Comparison of ENCODE assay signal across 9 cellular contexts in genomic region chr17:29240477-29240876, GRCh38. TPM values are rescaled to one million over a fixed set of nuclear protein-coding genes. Genes with fewer than 3 reads are reported as not detected.
DNase-seq lines count a peak whose midpoint lies in the region; ATAC-seq, FAIRE-seq and TF ChIP-seq lines count a peak whose summit lies in the region.
"Had no signal": no experiment of that assay in that cellular context is flagged by ENCODE, and none has a peak within 500 bp of the region (broad histone marks: within the 10 kb centered on the region; RNA-seq: fewer than 3 reads in every experiment).

No MANE protein-coding gene starts in this region.

- no peak overlapping the region for H3K27ac Mint-ChIP-seq in T-helper 2 cell treated with Interferon-gamma antibody and Interleukin-4, amounts not matched to agents 5 μg/mL and 100 μg/mL, for 36 hours

- no peak overlapping the region for H4K91ac ChIP-seq in mesenchymal stem cell (ENCODE audit: low read length)

- H4K8ac ChIP-seq in mesenchymal stem cell (ENCODE audit: low read length) = no peak overlapping the region

- no peak overlapping the region for H2BK12ac ChIP-seq in mesenchymal stem cell (ENCODE audit: low read length in 2 of 2)

- no peak overlapping the region for H2BK120ac ChIP-seq in mesenchymal stem cell (ENCODE audit: low read depth, low read length)

- H2AFZ ChIP-seq in mesenchymal stem cell (ENCODE audit: low read depth, low read length) = no peak overlapping the region

- H3K9ac ChIP-seq in HUES48 (ENCODE audit: low read depth, low read length) (peak overlapping the region; percentile 57; the same call in 1 of the 2 replicates), mesenchymal stem cell (ENCODE audit: low read length) (peak overlapping the region; percentile 56)

- no peaks in the 10 kb centered on the region for H3K9me3 Mint-ChIP-seq in T-helper 2 cell treated with Interferon-gamma antibody and Interleukin-4, amounts not matched to agents 5 μg/mL and 100 μg/mL, for 36 hours

- H3K27ac ChIP-seq in A549 (peak overlapping the region; percentile 93), HUES48 (ENCODE audit: low read depth, low read length) (peak overlapping the region; percentile 100), brain microvascular endothelial cell (peak overlapping the region; percentile 47), mesenchymal stem cell (ENCODE audit: low read length, poor library complexity, severe bottlenecking) (peak overlapping the region; percentile 99)

- peak overlapping the region in 1 of 2 experiments; percentile 71 for H3K18ac ChIP-seq in mesenchymal stem cell (ENCODE audit: low read depth in 1 of 2, low read length in 2 of 2)

- H3K36me3 ChIP-seq in HUES48 (ENCODE audit: control insufficient read depth, insufficient read depth, low read length) = no peaks in the 10 kb centered on the region
- no peaks in the 10 kb centered on the region for H3K36me3 ChIP-seq in brain microvascular endothelial cell (replicated peaks)
- no peaks in the 10 kb centered on the region for H3K36me3 ChIP-seq in mesenchymal stem cell (ENCODE audit: control insufficient read depth in 1 of 2, insufficient read depth in 2 of 2, low read depth in 1 of 2, low read length in 2 of 2)

- no peaks in the 10 kb centered on the region for H3K27me3 Mint-ChIP-seq in T-helper 2 cell treated with Interferon-gamma antibody and Interleukin-4, amounts not matched to agents 5 μg/mL and 100 μg/mL, for 36 hours (ENCODE audit: low read depth)

- no peaks in the 10 kb centered on the region for H3K27me3 ChIP-seq in HUES48 (ENCODE audit: control insufficient read depth, insufficient read depth, low read length)
- no peaks in the 10 kb centered on the region for H3K27me3 ChIP-seq in brain microvascular endothelial cell (replicated peaks)
- H3K27me3 ChIP-seq in mesenchymal stem cell (ENCODE audit: control insufficient read depth in 1 of 2, insufficient read depth in 1 of 2, low read length in 2 of 2) = no peaks in the 10 kb centered on the region

- peaks cover 49% of the 10 kb centered on the region for H3K4me1 ChIP-seq in A549
- H3K4me1 ChIP-seq in HUES48 (ENCODE audit: control insufficient read depth, insufficient read depth, low read length) = peaks cover 17% of the 10 kb centered on the region
- peaks cover 16% of the 10 kb centered on the region for H3K4me1 ChIP-seq in mesenchymal stem cell (ENCODE audit: control insufficient read depth, insufficient read depth, low read depth, low read length)

- WGBS in A549 (ENCODE audit: missing lambda C conversion rate) = 37% methylated on average over 2 of the region's 2 CpGs
- WGBS in mesenchymal stem cell = no CpG with 5 or more reads among the region's 2 CpGs

- peak overlapping the region; percentile 71 for H2AK5ac ChIP-seq in mesenchymal stem cell (ENCODE audit: low read length, severe bottlenecking)

- DNase-seq in A549 (ENCODE audit: low read depth in 1 of 2, low spot score in 1 of 2) (peak in 1 of 2 experiments; percentile 34), brain microvascular endothelial cell (no peak), mesenchymal stem cell (no peak), hippocampal formation (lab: John Stamatoyannopoulos, UW) (no peak)
- DNase-seq in T-helper 2 cell treated with Interferon-gamma antibody and Interleukin-4, amounts not matched to agents 5 μg/mL and 100 μg/mL, for 36 hours (ENCODE audit: low spot score) = no peak

- no peak for TF ChIP-seq RAD21 in A549 (conservative IDR thresholded peaks at IDR 0.05 in 1 of 2, IDR thresholded peaks at IDR 0.05 in 1 of 2)

- peaks cover 7% of the 10 kb centered on the region for H3K4me1 Mint-ChIP-seq in T-helper 2 cell treated with Interferon-gamma antibody and Interleukin-4, amounts not matched to agents 5 μg/mL and 100 μg/mL, for 36 hours (ENCODE audit: low read depth)

- H3K9me3 ChIP-seq in A549 = no peaks in the 10 kb centered on the region
- H3K9me3 ChIP-seq in HUES48 (ENCODE audit: control insufficient read depth, insufficient read depth, low read length) = no peaks in the 10 kb centered on the region
- H3K9me3 ChIP-seq in mesenchymal stem cell (ENCODE audit: control insufficient read depth, low read length) = no peaks in the 10 kb centered on the region

- CTCF ChIA-PET in A549 (lab: Yijun Ruan, JAX) = interaction anchor here (0.7 to 7.8 kb wide), 20 partner anchors 10 to 129 kb away, joined by 3 to 99 read pairs (median 6); partner anchors contain the start of gene MYO18A

- POLR2A ChIA-PET in A549 (lab: Yijun Ruan, JAX) = interaction anchor here (0.8 to 2.1 kb wide), 13 partner anchors 8 to 289 kb away, joined by 3 to 17 read pairs (median 4); partner anchors contain the start of genes MYO18A, NUFIP2 and PHF12

- no peak overlapping the region for H2BK15ac ChIP-seq in mesenchymal stem cell (ENCODE audit: low read depth, poor library complexity, severe bottlenecking)

- no peak overlapping the region for H2BK5ac ChIP-seq in mesenchymal stem cell (ENCODE audit: low read depth, low read length, poor library complexity, severe bottlenecking)

- H3K4me3 ChIP-seq in A549 = no peak overlapping the region
- H3K4me3 ChIP-seq in HUES48 (ENCODE audit: low read depth, low read length) = peak overlapping the region; percentile 23; the same call in 1 of the 2 replicates
- no peak overlapping the region for H3K4me3 ChIP-seq in brain microvascular endothelial cell (ENCODE audit: low read depth, low read length)
- H3K4me3 ChIP-seq in mesenchymal stem cell (ENCODE audit: insufficient read depth in 1 of 2, low read depth in 1 of 2, low read length in 2 of 2) = peak overlapping the region in 1 of 2 experiments; percentile 3
- H3K4me3 ChIP-seq: skin epidermis had no signal

- no peak overlapping the region for H3K4me3 Mint-ChIP-seq in T-helper 2 cell treated with Interferon-gamma antibody and Interleukin-4, amounts not matched to agents 5 μg/mL and 100 μg/mL, for 36 hours

- in situ Hi-C loops in brain microvascular endothelial cell (cut with HindIII; ENCODE audit: low pct_ligation_motif_present, low sequenced_read_pairs) = no loop called here

- H3K4me2 ChIP-seq in A549 (peak overlapping the region; percentile 74), mesenchymal stem cell (ENCODE audit: low read length, poor library complexity, severe bottlenecking) (no peak overlapping the region)

- FAIRE-seq in A549 (lab: Jason Lieb, UNC) = no peak

- H3K79me1 ChIP-seq in mesenchymal stem cell (replicated peaks; ENCODE audit: low read length, poor library complexity, severe bottlenecking) = no peaks in the 10 kb centered on the region

- peak overlapping the region in 1 of 2 experiments; percentile 89 for H3K4ac ChIP-seq in mesenchymal stem cell (ENCODE audit: low read depth in 1 of 2, low read length in 2 of 2)

- no peaks in the 10 kb centered on the region for H3K36me3 Mint-ChIP-seq in T-helper 2 cell treated with Interferon-gamma antibody and Interleukin-4, amounts not matched to agents 5 μg/mL and 100 μg/mL, for 36 hours (ENCODE audit: low read depth)

- no peak for TF ChIP-seq POLR2A in A549 (IDR thresholded peaks at IDR 0.05; ENCODE audit: low read length)

- ATAC-seq in A549 (peak; percentile 51 to 58; a peak in 5 of 6 replicates), GM18870 (IDR thresholded peaks at IDR 0.05; ENCODE audit: unreplicated experiment) (no peak), GM19395 (IDR thresholded peaks at IDR 0.05; ENCODE audit: unreplicated experiment) (no peak)

- no peak overlapping the region for H3K14ac ChIP-seq in mesenchymal stem cell (ENCODE audit: low read length in 2 of 2)

- TF ChIP-seq EP300 in A549 (IDR thresholded peaks at IDR 0.05) = no peak

- TF ChIP-seq CTCF in A549 (IDR thresholded peaks at IDR 0.05) (no peak), brain microvascular endothelial cell (IDR thresholded peaks at IDR 0.05; ENCODE audit: low read depth, low read length, missing control alignments) (no peak)

- no peak overlapping the region for H3K23ac ChIP-seq in mesenchymal stem cell (ENCODE audit: low read length in 2 of 2)

TF ChIP-seq in A549, 52 proteins besides CTCF, POLR2A, EP300 and RAD21 (continues in another document):
- TF ChIP-seq FOXS1 (CRISPR knock-in tag; IDR thresholded peaks at IDR 0.05) = no peak
- TF ChIP-seq RFX5 (IDR thresholded peaks at IDR 0.05) = peak; percentile 81; the same call in 1 of the 2 replicates
- TF ChIP-seq HES2 (IDR thresholded peaks at IDR 0.05) = no peak

RNA-seq across cellular contexts. Expression of gene CRYBA1, which starts 6.2 kb away (rescaled TPM):
- 0.10 TPM in 1 of 2 replicates, not detected in the other for polyA plus RNA-seq in A549 (2011; rRNA removed)
- polyA plus RNA-seq in A549 (2012; cell fraction: cytosol; rRNA removed) = not detected in 2 replicates
- not detected in 2 replicates for polyA plus RNA-seq in A549 (2012; cell fraction: nucleus; rRNA removed)
- 0.12 TPM in 1 of 3 replicates, not detected in the others for polyA plus RNA-seq in A549 (2017; fragmentation: RNase III; extraction: RNeasy Plus Mini Kit Qiagen cat#74134 plus additional on column Dnase treatment)
- polyA minus RNA-seq in A549 (2011; rRNA and poly(A)+ RNA removed) = not detected in 2 replicates
- not detected for polyA plus RNA-seq in mesenchymal stem cell (2013, experiment 1 of 2)
- polyA plus RNA-seq in mesenchymal stem cell (2013, experiment 2 of 2) = not detected

RNA-seq across cellular contexts. Expression of gene NUFIP2, which starts 53.5 kb away (rescaled TPM):
- 29.4 and 34.7 TPM in 2 replicates for polyA plus RNA-seq in A549 (2011; rRNA removed)
- polyA plus RNA-seq in A549 (2012; cell fraction: cytosol; rRNA removed) = 16.7 and 27.9 TPM in 2 replicates
- 17.7 and 57.6 TPM in 2 replicates for polyA plus RNA-seq in A549 (2012; cell fraction: nucleus; rRNA removed)
- 33.0 to 33.5 TPM (median 33.1 TPM) in 3 replicates for polyA plus RNA-seq in A549 (2017; fragmentation: RNase III; extraction: RNeasy Plus Mini Kit Qiagen cat#74134 plus additional on column Dnase treatment)
- 43.2 and 49.0 TPM in 2 replicates for polyA minus RNA-seq in A549 (2011; rRNA and poly(A)+ RNA removed)
- polyA plus RNA-seq in mesenchymal stem cell (2013, experiment 1 of 2) = 24.4 TPM
- 22.7 TPM for polyA plus RNA-seq in mesenchymal stem cell (2013, experiment 2 of 2)

Comparison
In these comparisons a context has a peak if more than half of its experiments do, and no peak if none do; other contexts are left out.
1. ATAC-seq: peak in A549 (2 of 2); none in GM18870 (single experiment) and GM19395 (single experiment).
2. H3K27ac ChIP-seq: peak in every context shown above with its lines; median percentile 100 in HUES48; 99 in mesenchymal stem cell; 93 in A549; 47 in brain microvascular endothelial cell.